ENCODE assay signal across 10 cellular contexts in the genomic region with DNA sequence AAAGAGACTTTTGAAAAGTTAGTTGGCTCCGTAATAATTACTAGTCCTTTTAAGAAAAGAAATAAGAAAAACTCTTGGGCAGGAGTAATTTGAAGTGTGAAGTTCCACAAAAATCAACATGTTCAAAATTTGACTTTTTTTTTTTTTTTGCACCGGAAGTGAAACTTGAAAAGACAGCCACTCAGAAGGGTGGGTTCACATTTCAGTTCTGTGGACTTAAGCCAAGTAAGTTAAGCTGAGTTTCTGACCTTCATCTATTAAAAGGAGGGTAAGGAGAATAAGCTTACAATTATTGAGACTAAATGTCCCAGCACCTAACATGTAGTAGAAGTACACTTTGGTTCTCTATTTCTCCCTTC. TPM values are rescaled to one million over a fixed set of nuclear protein-coding genes. Genes with fewer than 3 reads are reported as not detected.
DNase-seq lines count a peak whose midpoint lies in the region; ATAC-seq and TF ChIP-seq lines count a peak whose summit lies in the region.
"Had no signal": no experiment of that assay in that cellular context is flagged by ENCODE, and none has a peak within 500 bp of the region (broad histone marks: within the 10 kb centered on the region; RNA-seq: fewer than 3 reads in every experiment).

No MANE protein-coding gene starts in this region.

- H3K27me3 ChIP-seq in A673 (replicated peaks; ENCODE audit: insufficient read depth, low read depth, low read length, poor library complexity) = no peaks in the 10 kb centered on the region

- BruUV-seq in A673 (replicated peaks; lab: Mats Ljungman, UMichigan) = no TSS peak

- H3K4me3 ChIP-seq in A673 (ENCODE audit: low read depth, low read length, poor library complexity, severe bottlenecking) (no peak overlapping the region), coronary artery (no peak overlapping the region)

- H3K4me1 Mint-ChIP-seq in activated T-helper 1 cell treated with anti-CD3 and anti-CD28 coated beads, Interleukin-12 subunit alpha, Interleukin-12 subunit beta, Interleukin-2, Interleukin-4 antibody, amounts not matched to agents 30 ng/mL and 10 ng/mL and 1 ng/mL, durations not matched to agents 14 hours and 24 hours and 36 hours (ENCODE audit: low read depth) = peaks cover 49% of the 10 kb centered on the region

- DNase-seq in A673 (ENCODE audit: low spot score) = peak; percentile 43
- no peak for DNase-seq in activated T-helper 1 cell treated with anti-CD3 and anti-CD28 coated beads, Interleukin-12 subunit alpha, Interleukin-12 subunit beta, Interleukin-2, Interleukin-4 antibody, amounts not matched to agents 30 ng/mL and 10 ng/mL and 1 ng/mL, durations not matched to agents 14 hours and 24 hours and 36 hours (ENCODE audit: low spot score)
- DNase-seq in hypothalamus (lab: John Stamatoyannopoulos, UW) = no peak
- DNase-seq in H4 (ENCODE audit: low spot score) = no peak
- no peak for DNase-seq in coronary artery (ENCODE audit: low spot score)
- DNase-seq in activated CD4-positive, alpha-beta T cell treated with anti-CD3 and anti-CD28 coated beads, Interleukin-2, amount 50 U/mL, for 4 hours = no peak
- DNase-seq: SIG-M5 had no signal

- peaks cover 3% of the 10 kb centered on the region for H3K36me3 ChIP-seq in A673 (ENCODE audit: insufficient read depth, low read length, poor library complexity, severe bottlenecking)

- ATAC-seq in GM19043 (IDR thresholded peaks at IDR 0.05; ENCODE audit: low read depth, unreplicated experiment) (peak; percentile 37), HG03354 (IDR thresholded peaks at IDR 0.05; ENCODE audit: poor library complexity, severe bottlenecking, unreplicated experiment) (peak; percentile 54)

- intact Hi-C loops in A673 (cut with micrococcal nuclease; ENCODE audit: unreplicated experiment) = no loop called here
- intact Hi-C loops in activated T-helper 1 cell treated with anti-CD3 and anti-CD28 coated beads, Interleukin-12 subunit alpha, Interleukin-12 subunit beta, Interleukin-2, Interleukin-4 antibody, amounts not matched to agents 30 ng/mL and 10 ng/mL and 1 ng/mL, durations not matched to agents 14 hours and 24 hours and 36 hours (cut with micrococcal nuclease) = no loop called here

- POLR2A ChIA-PET in A673 (lab: Charles Lee; ENCODE audit: low non-redundant PET) = interaction anchor here (0.6 kb wide), 1 partner anchor 10 kb away, joined by 3 read pairs; no protein-coding TSS in a partner anchor

- no peaks in the 10 kb centered on the region for H3K9me3 Mint-ChIP-seq in activated T-helper 1 cell treated with anti-CD3 and anti-CD28 coated beads, Interleukin-12 subunit alpha, Interleukin-12 subunit beta, Interleukin-2, Interleukin-4 antibody, amounts not matched to agents 30 ng/mL and 10 ng/mL and 1 ng/mL, durations not matched to agents 14 hours and 24 hours and 36 hours
- H3K9me3 Mint-ChIP-seq: activated T-helper 2 cell treated with anti-CD3 and anti-CD28 coated beads, Interferon-gamma antibody, Interleukin-2, Interleukin-4, amounts not matched to agents 10 μg/mL and 5 μg/mL and 100 μg/mL, durations not matched to agents 14 hours and 24 hours and 36 hours had no signal

- no peaks in the 10 kb centered on the region for H3K9me3 ChIP-seq in A673 (ENCODE audit: low read depth, low read length, poor library complexity, severe bottlenecking)

- peaks cover 23% of the 10 kb centered on the region for H3K4me1 ChIP-seq in A673 (ENCODE audit: insufficient read depth, low read length, poor library complexity, severe bottlenecking)

- CTCF ChIA-PET in A673 (lab: Charles Lee) = interaction anchor here (1.0 kb wide), 1 partner anchor 11 kb away, joined by 5 read pairs; the partner anchor contains the start of genes RO60 and UCHL5

- H3K27ac ChIP-seq in A673 (ENCODE audit: low read depth, low read length, poor library complexity, severe bottlenecking) (peak overlapping the region; percentile 13), coronary artery (no peak overlapping the region)

- H3K4me3 Mint-ChIP-seq in activated T-helper 1 cell treated with anti-CD3 and anti-CD28 coated beads, Interleukin-12 subunit alpha, Interleukin-12 subunit beta, Interleukin-2, Interleukin-4 antibody, amounts not matched to agents 30 ng/mL and 10 ng/mL and 1 ng/mL, durations not matched to agents 14 hours and 24 hours and 36 hours = peak overlapping the region; percentile 5

- no peak for TF ChIP-seq CTCF in A673 (conservative IDR thresholded peaks at IDR 0.05; ENCODE audit: low read depth, low read length)
- no peak for TF ChIP-seq CTCF in coronary artery (IDR thresholded peaks at IDR 0.05)

- no peaks in the 10 kb centered on the region for H3K27me3 Mint-ChIP-seq in activated T-helper 1 cell treated with anti-CD3 and anti-CD28 coated beads, Interleukin-12 subunit alpha, Interleukin-12 subunit beta, Interleukin-2, Interleukin-4 antibody, amounts not matched to agents 30 ng/mL and 10 ng/mL and 1 ng/mL, durations not matched to agents 14 hours and 24 hours and 36 hours (ENCODE audit: insufficient read depth)

- H3K27ac Mint-ChIP-seq in activated T-helper 1 cell treated with anti-CD3 and anti-CD28 coated beads, Interleukin-12 subunit alpha, Interleukin-12 subunit beta, Interleukin-2, Interleukin-4 antibody, amounts not matched to agents 30 ng/mL and 10 ng/mL and 1 ng/mL, durations not matched to agents 14 hours and 24 hours and 36 hours = no peak overlapping the region
- H3K27ac Mint-ChIP-seq: activated T-helper 2 cell treated with anti-CD3 and anti-CD28 coated beads, Interferon-gamma antibody, Interleukin-2, Interleukin-4, amounts not matched to agents 10 μg/mL and 5 μg/mL and 100 μg/mL, durations not matched to agents 14 hours and 24 hours and 36 hours had no signal

- peaks cover 27% of the 10 kb centered on the region for H3K36me3 Mint-ChIP-seq in activated T-helper 1 cell treated with anti-CD3 and anti-CD28 coated beads, Interleukin-12 subunit alpha, Interleukin-12 subunit beta, Interleukin-2, Interleukin-4 antibody, amounts not matched to agents 30 ng/mL and 10 ng/mL and 1 ng/mL, durations not matched to agents 14 hours and 24 hours and 36 hours (ENCODE audit: low read depth)

RNA-seq across cellular contexts. Expression of gene RO60, which starts 11.0 kb away (rescaled TPM):
- 93.5 and 97.6 TPM in 2 replicates for total RNA-seq in A673 (2021)
- 68.7 and 70.0 TPM in 2 replicates for total RNA-seq in activated T-helper 1 cell treated with anti-CD3 and anti-CD28 coated beads, Interleukin-12 subunit alpha, Interleukin-12 subunit beta, Interleukin-2, Interleukin-4 antibody, amounts not matched to agents 30 ng/mL and 10 ng/mL and 1 ng/mL, durations not matched to agents 14 hours and 24 hours and 36 hours
- 31.8 and 49.5 TPM in 2 replicates for total RNA-seq in H4 (2014; rRNA removed; shearing (Covaris generic))

RNA-seq across cellular contexts. Expression of gene UCHL5, which starts 11.2 kb away (rescaled TPM):
- 93.9 and 100 TPM in 2 replicates for total RNA-seq in A673 (2021)
- 88.1 and 93.1 TPM in 2 replicates for total RNA-seq in activated T-helper 1 cell treated with anti-CD3 and anti-CD28 coated beads, Interleukin-12 subunit alpha, Interleukin-12 subunit beta, Interleukin-2, Interleukin-4 antibody, amounts not matched to agents 30 ng/mL and 10 ng/mL and 1 ng/mL, durations not matched to agents 14 hours and 24 hours and 36 hours
- 14.1 and 25.6 TPM in 2 replicates for total RNA-seq in H4 (2014; rRNA removed; shearing (Covaris generic))

RNA-seq across cellular contexts. Expression of gene GLRX2, which starts 34.8 kb away (rescaled TPM):
- total RNA-seq in A673 (2021) = 31.9 and 35.7 TPM in 2 replicates
- total RNA-seq in activated T-helper 1 cell treated with anti-CD3 and anti-CD28 coated beads, Interleukin-12 subunit alpha, Interleukin-12 subunit beta, Interleukin-2, Interleukin-4 antibody, amounts not matched to agents 30 ng/mL and 10 ng/mL and 1 ng/mL, durations not matched to agents 14 hours and 24 hours and 36 hours = 29.6 and 32.9 TPM in 2 replicates
- total RNA-seq in H4 (2014; rRNA removed; shearing (Covaris generic)) = 26.7 and 41.3 TPM in 2 replicates

RNA-seq across cellular contexts. Expression of gene CDC73, which starts 51.5 kb away (rescaled TPM):
- total RNA-seq in A673 (2021) = 61.5 and 71.0 TPM in 2 replicates
- 56.1 and 57.3 TPM in 2 replicates for total RNA-seq in activated T-helper 1 cell treated with anti-CD3 and anti-CD28 coated beads, Interleukin-12 subunit alpha, Interleukin-12 subunit beta, Interleukin-2, Interleukin-4 antibody, amounts not matched to agents 30 ng/mL and 10 ng/mL and 1 ng/mL, durations not matched to agents 14 hours and 24 hours and 36 hours
- total RNA-seq in H4 (2014; rRNA removed; shearing (Covaris generic)) = 11.3 and 16.6 TPM in 2 replicates
